In the genomic region with DNA sequence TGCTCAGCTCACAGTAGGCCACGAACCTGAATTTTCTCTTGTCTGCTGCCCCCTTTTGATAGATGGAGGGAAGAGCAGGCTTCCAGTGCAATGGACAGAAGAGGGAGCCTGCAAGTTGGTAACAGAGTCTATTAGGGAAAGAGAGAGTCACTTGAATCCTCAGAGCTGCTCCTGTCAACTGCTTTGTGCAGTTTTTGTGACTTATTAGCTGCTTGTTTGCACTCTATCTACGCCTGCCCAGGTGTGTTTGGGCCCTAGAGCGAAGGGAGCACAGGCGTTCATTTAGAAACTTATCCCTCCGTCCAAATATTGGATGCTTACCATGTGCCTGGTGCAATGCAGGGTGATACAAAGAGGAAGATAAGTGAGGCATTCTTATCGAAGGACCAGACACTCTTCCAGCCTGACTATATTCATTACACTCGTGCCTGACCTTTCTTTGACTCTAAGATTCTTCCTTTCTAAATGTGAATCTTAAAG, we compare ENCODE assay signal across 9 cellular contexts. TPM values are rescaled to one million over a fixed set of nuclear protein-coding genes. Genes with fewer than 3 reads are reported as not detected.
A peak's percentile ranks its signal among the peaks of the same experiment; 100 is the strongest.
DNase-seq lines count a peak whose midpoint lies in the region; ATAC-seq and TF ChIP-seq lines count a peak whose summit lies in the region.
"Had no signal": no experiment of that assay in that cellular context is flagged by ENCODE, and none has a peak within 500 bp of the region (broad histone marks: within the 10 kb centered on the region; RNA-seq: fewer than 3 reads in every experiment).

No MANE protein-coding gene starts in this region.

- no peaks in the 10 kb centered on the region for H3K36me3 Mint-ChIP-seq in Caco-2 (ENCODE audit: insufficient read depth, unreplicated experiment)
- no peaks in the 10 kb centered on the region for H3K36me3 Mint-ChIP-seq in effector memory CD8-positive, alpha-beta T cell (ENCODE audit: insufficient read depth)

- TF ChIP-seq CTCF in Caco-2 (IDR thresholded peaks at IDR 0.05; ENCODE audit: insufficient read depth in 1 of 2, low read depth in 1 of 2, low read length in 1 of 2, severe bottlenecking in 1 of 2, unreplicated experiment in 1 of 2): peak; percentile 83 to 94

- H3K27ac Mint-ChIP-seq in Caco-2 (ENCODE audit: unreplicated experiment): no peak overlapping the region
- H3K27ac Mint-ChIP-seq in effector memory CD8-positive, alpha-beta T cell: no peak overlapping the region

- H3K4me3 Mint-ChIP-seq in Caco-2 (ENCODE audit: unreplicated experiment): no peak overlapping the region
- no peak overlapping the region for H3K4me3 Mint-ChIP-seq in effector memory CD8-positive, alpha-beta T cell

- H3K9me3 Mint-ChIP-seq in Caco-2 (ENCODE audit: unreplicated experiment): no peaks in the 10 kb centered on the region
- H3K9me3 Mint-ChIP-seq in effector memory CD8-positive, alpha-beta T cell: no peaks in the 10 kb centered on the region

- H3K36me3 ChIP-seq in Caco-2 (ENCODE audit: control insufficient read depth, insufficient read depth, low read length): no peaks in the 10 kb centered on the region

- H3K27me3 Mint-ChIP-seq in Caco-2 (ENCODE audit: insufficient read depth, unreplicated experiment): no peaks in the 10 kb centered on the region
- H3K27me3 Mint-ChIP-seq in effector memory CD8-positive, alpha-beta T cell: peaks cover 7 to 19% of the 10 kb centered on the region in 2 donors

- no peaks in the 10 kb centered on the region for H3K27me3 ChIP-seq in Caco-2 (replicated peaks; ENCODE audit: control insufficient read depth, insufficient read depth, low read length)

- peak; percentile 70 to 77 for DNase-seq in Caco-2
- DNase-seq in NCI-H774 (lab: John Stamatoyannopoulos, UW): peak; percentile 87
- DNase-seq in activated CD4-positive, alpha-beta T cell treated with anti-CD3 and anti-CD28 coated beads, Interleukin-2, amount 50 U/mL, for 48 hours: peak; percentile 46 to 63
- peak; percentile 50 to 57 (median 50) for DNase-seq in effector memory CD8-positive, alpha-beta T cell
- peak; percentile 71 for DNase-seq in middle frontal gyrus (ENCODE audit: extremely low spot score, low spot score)
- peak; percentile 14 to 71 (median 32) for DNase-seq in stimulated activated naive CD4-positive, alpha-beta T cell (lab: John Stamatoyannopoulos, UW)

- ATAC-seq in GM19455 (IDR thresholded peaks at IDR 0.05; ENCODE audit: unreplicated experiment): peak; percentile 74
- peak; percentile 90 for ATAC-seq in HG03469 (IDR thresholded peaks at IDR 0.05; ENCODE audit: unreplicated experiment)
- peak; percentile 91 for ATAC-seq in effector memory CD8-positive, alpha-beta T cell (replicated peaks)

- peaks cover 11% of the 10 kb centered on the region for H3K4me1 Mint-ChIP-seq in Caco-2 (ENCODE audit: low read depth, unreplicated experiment)
- H3K4me1 Mint-ChIP-seq in effector memory CD8-positive, alpha-beta T cell (ENCODE audit: low read depth in 2 of 2): no peaks in the 10 kb centered on the region

- H3K4me1 ChIP-seq in Caco-2: peaks cover 10% of the 10 kb centered on the region

- H3K4me3 ChIP-seq in Caco-2 (ENCODE audit: low read depth, low read length): no peak overlapping the region

- POLR2A ChIA-PET in Caco-2 (lab: Charles Lee): interaction anchor here (0.6 kb wide), 1 partner anchor 112 kb away, joined by 3 read pairs; no protein-coding TSS in a partner anchor

- CTCF ChIA-PET in Caco-2 (lab: Charles Lee): interaction anchor here (0.6 to 2.4 kb wide), 22 partner anchors 10 to 877 kb away, joined by 3 to 22 read pairs (median 4); a partner anchor contains a TSS

- no TSS peak for BruUV-seq in Caco-2 (replicated peaks; lab: Mats Ljungman, UMichigan)

- intact Hi-C loops in Caco-2 (cut with micrococcal nuclease; ENCODE audit: unreplicated experiment): loop anchor here (1.0 to 5.0 kb wide), 4 partner anchors 33 to 140 kb away; no protein-coding TSS in a partner anchor

- H3K9me3 ChIP-seq in Caco-2: no peaks in the 10 kb centered on the region

RNA-seq across cellular contexts. Expression of a gene that starts 11.6 kb away (rescaled TPM):
- total RNA-seq in Caco-2 (2022): 0.14 TPM in 1 of 2 replicates, not detected in the other
- total RNA-seq: activated CD8-positive, alpha-beta memory T cell treated with anti-CD3 and anti-CD28 coated beads for 36 hours had no signal

Comparison
In these comparisons a context has a peak if more than half of its experiments do, and no peak if none do; other contexts are left out.
1. DNase-seq: peak in every context shown above with its lines; median percentile 87 in NCI-H774; 74 in Caco-2; 71 in middle frontal gyrus; 54 in activated CD4-positive, alpha-beta T cell treated with anti-CD3 and anti-CD28 coated beads, Interleukin-2, amount 50 U/mL, for 48 hours; 50 in effector memory CD8-positive, alpha-beta T cell; 32 in stimulated activated naive CD4-positive, alpha-beta T cell.